Comparison of ENCODE assay signal across 21 cellular contexts in genomic region chr10:47412869-47413268, GRCh38. TPM values are rescaled to one million over a fixed set of nuclear protein-coding genes. Genes with fewer than 3 reads are reported as not detected.
DNase-seq lines count a peak whose midpoint lies in the region; ATAC-seq, FAIRE-seq and TF ChIP-seq lines count a peak whose summit lies in the region.
"Had no signal": no experiment of that assay in that cellular context is flagged by ENCODE, and none has a peak within 500 bp of the region (broad histone marks: within the 10 kb centered on the region; RNA-seq: fewer than 3 reads in every experiment).

No MANE protein-coding gene starts in this region.

- H4K20me1 ChIP-seq in GM23248 (ENCODE audit: insufficient read depth) (no peaks in the 10 kb centered on the region), endothelial cell of umbilical vein (replicated peaks; ENCODE audit: control insufficient read depth, extremely low read depth, insufficient read depth, low read length) (no peaks in the 10 kb centered on the region)

- no peaks in the 10 kb centered on the region for H3K9me1 ChIP-seq in endothelial cell of umbilical vein (replicated peaks; ENCODE audit: control insufficient read depth, extremely low read depth, insufficient read depth, low read length)

- H3K27ac ChIP-seq in GM23248 (no peak overlapping the region), endothelial cell of umbilical vein (ENCODE audit: insufficient read depth, low read depth, low read length) (no peak overlapping the region)
- H3K27ac ChIP-seq: BLaER1 treated with 17β-estradiol and CSF1 and Interleukin-3, amounts not matched to agents 10 nM and 100 nM; SK-N-MC had no signal

- no peaks in the 10 kb centered on the region for H3K4me1 ChIP-seq in GM23248 (ENCODE audit: insufficient read depth)
- H3K4me1 ChIP-seq in endothelial cell of umbilical vein (ENCODE audit: control insufficient read depth, extremely low read depth, insufficient read depth, low read length) = peaks cover 15% of the 10 kb centered on the region

- no peak for TF ChIP-seq POLR2A in endothelial cell of umbilical vein (IDR thresholded peaks at IDR 0.05; ENCODE audit: low read depth, low read length)

- 51 to 72% methylated on average over 2 of the region's 2 CpGs for WGBS in GM23248 (ENCODE audit: low coverage in 1 of 2, low lambda C conversion rate in 2 of 2, missing lambda C conversion rate in 2 of 2), 2 experiments

- intact Hi-C loops in endothelial cell of umbilical vein (cut with micrococcal nuclease) = loop anchor here (1.0 kb wide), 2 partner anchors 10 to 29 kb away; partner anchors contain the start of gene ZNF488

- H3K9me3 Mint-ChIP-seq in effector memory CD8-positive, alpha-beta T cell = no peaks in the 10 kb centered on the region

- H3K9me3 ChIP-seq in GM23248 (ENCODE audit: low read depth) (no peaks in the 10 kb centered on the region), endothelial cell of umbilical vein (replicated peaks; ENCODE audit: control insufficient read depth, insufficient read depth, low read length) (no peaks in the 10 kb centered on the region)

- no peaks in the 10 kb centered on the region for H3K27me3 Mint-ChIP-seq in effector memory CD8-positive, alpha-beta T cell

- H3F3A ChIP-seq in GM23248 (ENCODE audit: insufficient read depth) = no peaks in the 10 kb centered on the region

- no peak overlapping the region for H3K4me3 Mint-ChIP-seq in effector memory CD8-positive, alpha-beta T cell

- ATAC-seq in HG03460 (IDR thresholded peaks at IDR 0.05; ENCODE audit: unreplicated experiment) = no peak
- ATAC-seq in HG03469 (IDR thresholded peaks at IDR 0.05; ENCODE audit: unreplicated experiment) = no peak
- ATAC-seq in effector memory CD8-positive, alpha-beta T cell (replicated peaks) = no peak

- POLR2A ChIA-PET in endothelial cell of umbilical vein (lab: Charles Lee) = no interaction called here

- H3K36me3 ChIP-seq in GM23248 (ENCODE audit: low read depth) (no peaks in the 10 kb centered on the region), endothelial cell of umbilical vein (ENCODE audit: control insufficient read depth in 2 of 2, extremely low read depth in 1 of 2, insufficient read depth in 2 of 2, low read length in 2 of 2) (no peaks in the 10 kb centered on the region)
- H3K36me3 ChIP-seq: BLaER1 treated with 17β-estradiol and CSF1 and Interleukin-3, amounts not matched to agents 10 nM and 100 nM had no signal

- H3K4me2 ChIP-seq in GM23248 (ENCODE audit: unreplicated experiment) = no peak overlapping the region
- H3K4me2 ChIP-seq in endothelial cell of umbilical vein (ENCODE audit: insufficient read depth, low read length) = peak overlapping the region; percentile 3
- H3K4me2 ChIP-seq: BLaER1 treated with 17β-estradiol and CSF1 and Interleukin-3, amounts not matched to agents 10 nM and 100 nM had no signal

- H3K27me3 ChIP-seq in GM23248 (replicated peaks; ENCODE audit: insufficient read depth) = no peaks in the 10 kb centered on the region
- H3K27me3 ChIP-seq in endothelial cell of umbilical vein (ENCODE audit: control insufficient read depth in 2 of 2, insufficient read depth in 2 of 2, low read length in 2 of 2) = no peaks in the 10 kb centered on the region
- H3K27me3 ChIP-seq: BLaER1 treated with 17β-estradiol and CSF1 and Interleukin-3, amounts not matched to agents 10 nM and 100 nM had no signal

- H3K9ac ChIP-seq in GM23248 = no peak overlapping the region
- H3K9ac ChIP-seq in endothelial cell of umbilical vein (replicated peaks; ENCODE audit: extremely low read depth, insufficient read depth, low read length) = no peak overlapping the region
- H3K9ac ChIP-seq: BLaER1 treated with 17β-estradiol and CSF1 and Interleukin-3, amounts not matched to agents 10 nM and 100 nM had no signal

- TF ChIP-seq CTCF in endothelial cell of umbilical vein (IDR thresholded peaks at IDR 0.05; ENCODE audit: extremely low read depth in 1 of 2, insufficient read depth in 1 of 2, low read depth in 1 of 2, low read length in 2 of 2) = no peak

- no peaks in the 10 kb centered on the region for H3K4me1 Mint-ChIP-seq in effector memory CD8-positive, alpha-beta T cell (ENCODE audit: low read depth in 2 of 2)

- DNase-seq in GM23248 (peak; percentile 18), RCC 7860 (ENCODE audit: low spot score) (peak; percentile 31), endothelial cell of umbilical vein (ENCODE audit: low read depth, low spot score) (peak; percentile 73), pulmonary artery endothelial cell (ENCODE audit: low read depth, low spot score) (peak; percentile 53), NCI-H2029 treated with DMSO at 0.1 percent for 48 hours (lab: John Stamatoyannopoulos, UW) (no peak)
- DNase-seq in effector memory CD8-positive, alpha-beta T cell = no peak
- DNase-seq: DMS79, KBM-7, NCI-H1048, NCI-H146, NCI-H226, NCI-H526, OCI-M1 had no signal

- no peaks in the 10 kb centered on the region for H3K9me2 ChIP-seq in GM23248 (ENCODE audit: insufficient read depth)

- in situ Hi-C loops in GM23248 (cut with MboI) = no loop called here

- no TSS peak for BruUV-seq in endothelial cell of umbilical vein (replicated peaks; lab: Mats Ljungman, UMichigan)

- CTCF ChIA-PET in endothelial cell of umbilical vein (lab: Charles Lee) = interaction anchor here (1.1 kb wide), 1 partner anchor 9 kb away, joined by 6 read pairs; no protein-coding TSS in a partner anchor

- H2AFZ ChIP-seq in GM23248 (no peak overlapping the region), endothelial cell of umbilical vein (ENCODE audit: low read depth, low read length) (no peak overlapping the region)

- H3K36me3 Mint-ChIP-seq in effector memory CD8-positive, alpha-beta T cell (ENCODE audit: insufficient read depth) = no peaks in the 10 kb centered on the region

- no peak overlapping the region for H3K27ac Mint-ChIP-seq in effector memory CD8-positive, alpha-beta T cell

- H3K79me2 ChIP-seq in GM23248 (ENCODE audit: insufficient read depth) (no peaks in the 10 kb centered on the region), endothelial cell of umbilical vein (ENCODE audit: control insufficient read depth, insufficient read depth, low read length) (no peaks in the 10 kb centered on the region)

- dilution Hi-C loops in endothelial cell of umbilical vein (cut with MboI; ENCODE audit: extremely low pct_ligation_motif_present, low sequenced_read_pairs) = no loop called here

- H3K4me3 ChIP-seq in GM23248 = no peak overlapping the region
- H3K4me3 ChIP-seq in endothelial cell of umbilical vein (replicated peaks in 1 of 3; ENCODE audit: insufficient read depth in 1 of 3, low read depth in 1 of 3, low read length in 3 of 3) = no peak overlapping the region
- H3K4me3 ChIP-seq: BLaER1 treated with 17β-estradiol and CSF1 and Interleukin-3, amounts not matched to agents 10 nM and 100 nM; SK-N-MC had no signal

- no peak for FAIRE-seq in RCC 7860 (lab: Jason Lieb, UNC)
- no peak for FAIRE-seq in endothelial cell of umbilical vein (lab: Jason Lieb, UNC)
- FAIRE-seq: G401.6, GM12892, GM19239, HTR-8/SVneo had no signal

TF ChIP-seq in endothelial cell of umbilical vein, 7 proteins besides CTCF, POLR2A, EP300 and RAD21:
- no peak for TF ChIP-seq MAX (IDR thresholded peaks at IDR 0.05; ENCODE audit: insufficient read depth, insufficient read length)
- no peak for TF ChIP-seq MYC (IDR thresholded peaks at IDR 0.05; ENCODE audit: low read depth, low read length)
- peak; percentile 98 for TF ChIP-seq GATA2 (IDR thresholded peaks at IDR 0.05; ENCODE audit: insufficient read depth, insufficient read length, low read depth, low read length)
- peak; percentile 89 for TF ChIP-seq JUN (IDR thresholded peaks at IDR 0.05; ENCODE audit: borderline replicate concordance, insufficient read depth, insufficient read length, low read depth)
- TF ChIP-seq FOS (IDR thresholded peaks at IDR 0.05; ENCODE audit: borderline replicate concordance, insufficient read depth, low read length) = peak; percentile 67
- TF ChIP-seq POLR2AphosphoS5 (IDR thresholded peaks at IDR 0.05; ENCODE audit: insufficient read depth, low read depth, low read length) = peak; percentile 48
- no peak for TF ChIP-seq EZH2 (IDR thresholded peaks at IDR 0.05; ENCODE audit: borderline replicate concordance, low read depth, low read length, severe bottlenecking)

RNA-seq across cellular contexts. Expression of gene ZNF488, which starts 28.8 kb away (rescaled TPM):
- total RNA-seq in GM23248 (2014; rRNA removed; shearing (Covaris generic)) = not detected in 2 replicates
- polyA plus RNA-seq in GM23248 (2016; fragmentation: Nextera tagmentation; extraction: Ambion mirVana) = 0.11 TPM in 1 of 2 replicates, not detected in the other
- total RNA-seq in endothelial cell of umbilical vein = 0.28 and 0.38 TPM in 2 replicates
- polyA plus RNA-seq in endothelial cell of umbilical vein = 0.14 and 0.21 TPM in 2 replicates
- 0.16 and 0.19 TPM in 2 replicates for polyA plus RNA-seq in endothelial cell of umbilical vein (2011; cell fraction: cytosol; rRNA removed)
- 0.14 TPM in 1 of 2 replicates, not detected in the other for polyA plus RNA-seq in endothelial cell of umbilical vein (2011; cell fraction: nucleus; rRNA removed)
- 0.15 TPM in 1 of 2 replicates, not detected in the other for polyA plus RNA-seq in endothelial cell of umbilical vein (2012)
- 0.08 and 0.41 TPM in 2 replicates for polyA minus RNA-seq in endothelial cell of umbilical vein
- polyA minus RNA-seq in endothelial cell of umbilical vein (2011; cell fraction: cytosol; rRNA and poly(A)+ RNA removed) = 0.61 TPM
- 0.14 TPM in 1 of 2 replicates, not detected in the other for polyA minus RNA-seq in endothelial cell of umbilical vein (2011; cell fraction: nucleus; rRNA and poly(A)+ RNA removed)
- not detected in 2 replicates for total RNA-seq in pulmonary artery endothelial cell

Comparison
In these comparisons a context has a peak if more than half of its experiments do, and no peak if none do; other contexts are left out.
1. DNase-seq: peak in GM23248 (single experiment), RCC 7860 (single experiment), endothelial cell of umbilical vein (single experiment) and pulmonary artery endothelial cell (single experiment); none in NCI-H2029 treated with DMSO at 0.1 percent for 48 hours (single experiment) and effector memory CD8-positive, alpha-beta T cell (0 of 3).